In genomic region chrX:31921236-31921635, GRCh38 we compare ENCODE assay signal across 23 cellular contexts.
DNase-seq lines count a peak whose midpoint lies in the region; ATAC-seq, FAIRE-seq and TF ChIP-seq lines count a peak whose summit lies in the region.
"Had no signal": no experiment of that assay in that cellular context is flagged by ENCODE, and none has a peak within 500 bp of the region (broad histone marks: within the 10 kb centered on the region; RNA-seq: fewer than 3 reads in every experiment).

No MANE protein-coding gene starts in this region.

- no peak for DNase-seq in HepG2 (ENCODE audit: low spot score)
- no peak for DNase-seq in adipocyte (ENCODE audit: low read depth)
- DNase-seq in right lobe of liver = no peak
- DNase-seq in DMS153 (lab: John Stamatoyannopoulos, UW) = no peak
- no peak for DNase-seq in stimulated activated CD4-positive, alpha-beta T cell treated with anti-CD3 and anti-CD28 coated beads, Interleukin-2, amount 100 ng/mL, for 48 hours
- DNase-seq: AML-193; CD4-positive, alpha-beta T cell; GOT3; IMR-90; KG1; NCI-H1048; NCI-H1417 treated with DMSO at 0.1 percent for 48 hours; NCI-H1694 treated with DMSO at 0.1 percent for 48 hours; NCI-H2081; NCI-H2227 treated with DMSO at 0.1 percent for 48 hours; NCI-H526 treated with DMSO at 0.1 percent for 48 hours had no signal

- TF ChIP-seq RAD21 in liver (IDR thresholded peaks at IDR 0.05) = no peak
- no peak for TF ChIP-seq RAD21 in HepG2 (CRISPR knock-in tag; IDR thresholded peaks at IDR 0.05)

- H4K20me1 ChIP-seq in HepG2 (ENCODE audit: insufficient read depth, low read length) = no peaks in the 10 kb centered on the region
- H4K20me1 ChIP-seq: BLaER1 treated with 17β-estradiol and CSF1 and Interleukin-3, amounts not matched to agents 10 nM and 100 nM had no signal

- no peak for FAIRE-seq in HepG2 (lab: Jason Lieb, UNC)
- FAIRE-seq: G401.6, GM12878, RCC 7860 had no signal

- H3K27me3 ChIP-seq in liver (ENCODE audit: control insufficient read depth in 4 of 4, insufficient read depth in 4 of 4, low read length in 3 of 4) = no peaks in the 10 kb centered on the region
- no peaks in the 10 kb centered on the region for H3K27me3 ChIP-seq in HepG2 (ENCODE audit: control insufficient read depth in 1 of 2, insufficient read depth in 2 of 2, low read length in 2 of 2)
- no peaks in the 10 kb centered on the region for H3K27me3 ChIP-seq in adipocyte (replicated peaks; ENCODE audit: control insufficient read depth, insufficient read depth, low read length)
- no peaks in the 10 kb centered on the region for H3K27me3 ChIP-seq in right lobe of liver
- H3K27me3 ChIP-seq: BLaER1 treated with 17β-estradiol and CSF1 and Interleukin-3, amounts not matched to agents 10 nM and 100 nM had no signal

- TF ChIP-seq EP300 in HepG2 (IDR thresholded peaks at IDR 0.05; ENCODE audit: low read depth in 2 of 2, low read length in 2 of 2) = no peak
- TF ChIP-seq EP300 in HepG2 (CRISPR knock-in tag; IDR thresholded peaks at IDR 0.05; ENCODE audit: borderline replicate concordance) = no peak

- no TSS peak for BruUV-seq in HepG2 (replicated peaks; lab: Mats Ljungman, UMichigan)

- H2AFZ ChIP-seq in HepG2 (ENCODE audit: low read length) = no peak overlapping the region

- H3K4me3 ChIP-seq in liver (ENCODE audit: low read depth in 1 of 3, low read length in 3 of 3) (peak overlapping the region; percentile 5 to 41 (median 29)), HepG2 (replicated peaks in 1 of 3; ENCODE audit: insufficient read depth in 1 of 3, low read depth in 2 of 3, low read length in 3 of 3) (no peak overlapping the region), adipocyte (ENCODE audit: low read length) (peak overlapping the region; percentile 44), right lobe of liver (peak overlapping the region in 2 of 3 donors; percentile 5 to 28)
- H3K4me3 ChIP-seq: BLaER1 treated with 17β-estradiol and CSF1 and Interleukin-3, amounts not matched to agents 10 nM and 100 nM; GM12878 had no signal

- H3K36me3 ChIP-seq in liver (ENCODE audit: control insufficient read depth in 4 of 4, insufficient read depth in 3 of 4, low read depth in 1 of 4, low read length in 3 of 4) = no peaks in the 10 kb centered on the region
- no peaks in the 10 kb centered on the region for H3K36me3 ChIP-seq in HepG2 (replicated peaks in 1 of 2; ENCODE audit: control insufficient read depth in 1 of 2, insufficient read depth in 2 of 2, low read length in 2 of 2)
- no peaks in the 10 kb centered on the region for H3K36me3 ChIP-seq in adipocyte (ENCODE audit: control insufficient read depth, insufficient read depth, low read length, severe bottlenecking)
- H3K36me3 ChIP-seq in right lobe of liver = no peaks in the 10 kb centered on the region
- H3K36me3 ChIP-seq: BLaER1 treated with 17β-estradiol and CSF1 and Interleukin-3, amounts not matched to agents 10 nM and 100 nM had no signal

- intact Hi-C loops in HepG2 (cut with micrococcal nuclease; ENCODE audit: unreplicated experiment) (no loop called here), right lobe of liver (cut with DNase I) (no loop called here)

- no peak overlapping the region; the same call in 1 of the 2 replicates for H3K4me2 ChIP-seq in HepG2 (ENCODE audit: low read depth, low read length)
- H3K4me2 ChIP-seq: BLaER1 treated with 17β-estradiol and CSF1 and Interleukin-3, amounts not matched to agents 10 nM and 100 nM had no signal

- no peak for TF ChIP-seq CTCF in liver (IDR thresholded peaks at IDR 0.05; ENCODE audit: low read depth, low read length, missing input control)
- no peak for TF ChIP-seq CTCF in HepG2 (CRISPR knock-in tag; IDR thresholded peaks at IDR 0.05)
- no peak for TF ChIP-seq CTCF in right lobe of liver (IDR thresholded peaks at IDR 0.05)

- CTCF ChIA-PET in HepG2 (lab: Yijun Ruan, JAX; ENCODE audit: low intra/inter-chr PET ratio, low total read pairs) = no interaction called here

- no peak for TF ChIP-seq POLR2A in HepG2 (IDR thresholded peaks at IDR 0.05; ENCODE audit: insufficient read depth in 1 of 2, low read depth in 2 of 2, low read length in 2 of 2)
- no peak for TF ChIP-seq POLR2A in right lobe of liver (IDR thresholded peaks at IDR 0.05)

- peaks cover 0 to 12% (median under 1%) of the 10 kb centered on the region in 4 donors for H3K4me1 ChIP-seq in liver (ENCODE audit: control insufficient read depth in 4 of 4, insufficient read depth in 4 of 4, low read length in 3 of 4)
- H3K4me1 ChIP-seq in HepG2 (ENCODE audit: insufficient read depth, low read length) = no peaks in the 10 kb centered on the region
- H3K4me1 ChIP-seq in adipocyte (ENCODE audit: control insufficient read depth, insufficient read depth, low read length) = no peaks in the 10 kb centered on the region
- peaks cover 0 to 5% (median 0%) of the 10 kb centered on the region in 4 donors for H3K4me1 ChIP-seq in right lobe of liver
- H3K4me1 ChIP-seq: BLaER1 treated with 17β-estradiol and CSF1 and Interleukin-3, amounts not matched to agents 10 nM and 100 nM had no signal

- in situ Hi-C loops in HepG2 (cut with HindIII; ENCODE audit: extremely low pct_ligation_motif_present, low pct_unique_long_range_greater_than_20kb) = no loop called here

- POLR2A ChIA-PET in HepG2 (lab: Yijun Ruan, JAX) = no interaction called here

- H3K9me3 ChIP-seq in liver (ENCODE audit: control insufficient read depth in 4 of 4, low read length in 3 of 4) = no peaks in the 10 kb centered on the region
- no peaks in the 10 kb centered on the region for H3K9me3 ChIP-seq in HepG2 (ENCODE audit: low read length)
- H3K9me3 ChIP-seq in adipocyte (ENCODE audit: control insufficient read depth, low read length) = no peaks in the 10 kb centered on the region
- no peaks in the 10 kb centered on the region for H3K9me3 ChIP-seq in right lobe of liver
- H3K9me3 ChIP-seq: BLaER1 treated with 17β-estradiol and CSF1 and Interleukin-3, amounts not matched to agents 10 nM and 100 nM had no signal

- H3K27ac ChIP-seq in liver (ENCODE audit: low read depth in 1 of 2, low read length in 2 of 2) (peak overlapping the region; percentile 33 to 69), HepG2 (ENCODE audit: extremely low read length, insufficient read depth, low read length) (no peak overlapping the region), right lobe of liver (peak overlapping the region in 2 of 3 donors; percentile 35 to 45)
- H3K27ac ChIP-seq: BLaER1 treated with 17β-estradiol and CSF1 and Interleukin-3, amounts not matched to agents 10 nM and 100 nM had no signal

- H3K79me2 ChIP-seq in HepG2 (ENCODE audit: insufficient read depth, low read length) = no peaks in the 10 kb centered on the region

- ATAC-seq in HepG2 (no peak), right lobe of liver (peak; percentile 62 to 77 (median 64)), HG03439 (IDR thresholded peaks at IDR 0.05; ENCODE audit: unreplicated experiment) (no peak)
- ATAC-seq: GM12878, HCT116 had no signal

- 26% methylated on average over 2 of the region's 2 CpGs for WGBS in liver
- WGBS in HepG2 (ENCODE audit: low lambda C conversion rate) = 0% methylated on average over 1 of the region's 2 CpGs
- 33% methylated on average over 2 of the region's 2 CpGs for WGBS in right lobe of liver (ENCODE audit: insufficient coverage, low coverage, low lambda C conversion rate, missing lambda C conversion rate)

- H3K9ac ChIP-seq in liver (ENCODE audit: low read depth in 1 of 2, low read length in 2 of 2) (peak overlapping the region; percentile 30 to 69), HepG2 (ENCODE audit: insufficient read depth, low read depth, low read length) (no peak overlapping the region), adipocyte (ENCODE audit: low read length) (no peak overlapping the region)
- H3K9ac ChIP-seq: BLaER1 treated with 17β-estradiol and CSF1 and Interleukin-3, amounts not matched to agents 10 nM and 100 nM had no signal

TF ChIP-seq in liver, 16 proteins besides CTCF, POLR2A, EP300 and RAD21:
- TF ChIP-seq YY1 (IDR thresholded peaks at IDR 0.05) (peak; percentile 55), GABPA (IDR thresholded peaks at IDR 0.05 in 1 of 2, conservative IDR thresholded peaks at IDR 0.05 in 1 of 2) (no peak)

TF ChIP-seq in HepG2, 621 proteins besides CTCF, POLR2A, EP300 and RAD21:
- no peak for TF ChIP-seq YEATS2 (CRISPR knock-in tag; IDR thresholded peaks at IDR 0.05; ENCODE audit: borderline replicate concordance)

Comparison
In these comparisons a context has a peak if more than half of its experiments do, and no peak if none do; other contexts are left out.
1. H3K4me3 ChIP-seq: peak in liver (3 of 3), adipocyte (single experiment) and right lobe of liver (2 of 3); none in HepG2 (0 of 3).
2. H3K9ac ChIP-seq: peak in liver (2 of 2); none in HepG2 (single experiment) and adipocyte (single experiment).
3. ATAC-seq: peak in right lobe of liver (4 of 4); none in HepG2 (single experiment) and HG03439 (single experiment).